Comparison of ENCODE assay signal across 8 cellular contexts in the genomic region with DNA sequence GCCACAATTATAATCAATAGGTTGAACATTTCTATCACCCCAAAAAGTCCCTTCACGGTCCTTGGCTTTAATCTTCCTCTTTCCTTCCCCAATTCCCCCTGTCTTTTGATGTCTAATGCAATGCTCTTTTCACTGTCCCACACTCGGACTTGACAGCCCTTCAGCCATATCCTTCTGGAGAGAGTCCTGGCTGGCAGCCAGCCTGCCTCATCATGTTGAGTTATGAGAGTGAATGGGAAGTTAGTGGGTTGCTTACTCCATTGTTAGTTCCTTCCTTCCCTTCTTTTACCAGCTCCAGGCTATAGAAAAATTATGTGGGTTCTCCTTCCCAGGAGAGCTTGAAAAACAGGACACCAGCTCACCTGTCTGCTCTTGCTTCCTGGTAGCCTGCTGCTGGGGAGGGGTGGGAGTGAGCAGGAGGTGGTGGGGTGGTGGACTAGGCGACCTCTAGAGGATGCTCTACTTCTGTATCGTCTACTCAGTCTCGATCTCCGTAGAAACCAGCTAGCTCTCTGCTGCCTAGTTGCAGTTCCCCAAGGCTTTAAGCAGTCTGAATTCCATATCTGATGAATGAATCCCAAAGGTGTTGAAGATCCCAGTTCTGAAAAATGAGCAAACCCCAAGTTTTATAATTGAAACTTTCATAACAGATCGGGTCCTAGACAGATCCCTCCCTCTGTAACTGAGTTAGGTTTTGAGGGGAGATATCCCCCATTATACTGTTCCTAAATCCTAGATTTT. TPM values are rescaled to one million over a fixed set of nuclear protein-coding genes. Genes with fewer than 3 reads are reported as not detected.
DNase-seq lines count a peak whose midpoint lies in the region; ATAC-seq and TF ChIP-seq lines count a peak whose summit lies in the region.
"Not testable (repeated sequence)": the region's sequence is repeated elsewhere in the genome, so short reads cannot be mapped to it uniquely, and the experiment has no call there.

No MANE protein-coding gene starts in this region.

- ATAC-seq in GM18511 (IDR thresholded peaks at IDR 0.05; ENCODE audit: unreplicated experiment) (peak; percentile 78), GM21390 (IDR thresholded peaks at IDR 0.05; ENCODE audit: unreplicated experiment) (peak; percentile 74), HG02763 (IDR thresholded peaks at IDR 0.05; ENCODE audit: unreplicated experiment) (peak; percentile 78), lower lobe of right lung (peak; percentile 47 to 66)
- peak; percentile 69 for ATAC-seq in activated CD8-positive, alpha-beta T cell treated with anti-CD3 and anti-CD28 coated beads for 36 hours

- CTCF ChIA-PET in activated CD8-positive, alpha-beta T cell treated with anti-CD3 and anti-CD28 coated beads for 36 hours (lab: Charles Lee): not testable (repeated sequence)

- intact Hi-C loops in activated CD8-positive, alpha-beta T cell treated with anti-CD3 and anti-CD28 coated beads for 36 hours (cut with micrococcal nuclease); lower lobe of right lung (cut with DNase I): not testable (repeated sequence)

- H3K27ac ChIP-seq in lower lobe of right lung: not testable (repeated sequence)

- H3K36me3 Mint-ChIP-seq in activated CD8-positive, alpha-beta T cell treated with anti-CD3 and anti-CD28 coated beads for 36 hours (ENCODE audit: low read depth): not testable (repeated sequence)

- H3K4me1 ChIP-seq in lower lobe of right lung: not testable (repeated sequence)

- POLR2A ChIA-PET in activated CD8-positive, alpha-beta T cell treated with anti-CD3 and anti-CD28 coated beads for 36 hours (lab: Charles Lee): not testable (repeated sequence)

- H3K9me3 Mint-ChIP-seq in activated CD8-positive, alpha-beta T cell treated with anti-CD3 and anti-CD28 coated beads for 36 hours: not testable (repeated sequence)

- not testable (repeated sequence) for H3K9me3 ChIP-seq in lower lobe of right lung

- DNase-seq in A172 (ENCODE audit: low spot score): peak; percentile 0
- DNase-seq in NB4 (ENCODE audit: low read depth): peak; percentile 0
- DNase-seq in activated CD8-positive, alpha-beta T cell treated with anti-CD3 and anti-CD28 coated beads for 36 hours; lower lobe of right lung: not testable (repeated sequence)
- peak; percentile 4 for DNase-seq in globus pallidus (ENCODE audit: low spot score)

- TF ChIP-seq POLR2A in NB4 (IDR thresholded peaks at IDR 0.05; ENCODE audit: extremely low read depth, insufficient read length): not testable (repeated sequence)

- not testable (repeated sequence) for H3K36me3 ChIP-seq in lower lobe of right lung

- not testable (repeated sequence) for H3K27ac Mint-ChIP-seq in activated CD8-positive, alpha-beta T cell treated with anti-CD3 and anti-CD28 coated beads for 36 hours

- H3K27me3 Mint-ChIP-seq in activated CD8-positive, alpha-beta T cell treated with anti-CD3 and anti-CD28 coated beads for 36 hours: not testable (repeated sequence)

- not testable (repeated sequence) for TF ChIP-seq CTCF in NB4 (IDR thresholded peaks at IDR 0.05; ENCODE audit: low read depth, low read length); activated CD8-positive, alpha-beta T cell treated with anti-CD3 and anti-CD28 coated beads for 36 hours (IDR thresholded peaks at IDR 0.05); lower lobe of right lung (IDR thresholded peaks at IDR 0.05)

- H3K27me3 ChIP-seq in lower lobe of right lung (ENCODE audit: low read depth): not testable (repeated sequence)

- not testable (repeated sequence) for H3K4me3 Mint-ChIP-seq in activated CD8-positive, alpha-beta T cell treated with anti-CD3 and anti-CD28 coated beads for 36 hours

- H3K4me1 Mint-ChIP-seq in activated CD8-positive, alpha-beta T cell treated with anti-CD3 and anti-CD28 coated beads for 36 hours (ENCODE audit: low read depth): not testable (repeated sequence)

- not testable (repeated sequence) for H3K4me3 ChIP-seq in NB4 (ENCODE audit: low read depth, low read length); lower lobe of right lung

RNA-seq across cellular contexts. Expression of gene FAM72C, which starts 30.5 kb away (rescaled TPM):
- total RNA-seq in A172 (2014; rRNA removed; shearing (Covaris generic)): 7.7 and 10.2 TPM in 2 replicates
- 10 to 100 TPM; 21.4 to 25.9 TPM for total RNA-seq in activated CD8-positive, alpha-beta T cell treated with anti-CD3 and anti-CD28 coated beads for 36 hours
- total RNA-seq in lower lobe of right lung: not detected
